Comparison of ENCODE assay signal across 8 cellular contexts in the genomic region with DNA sequence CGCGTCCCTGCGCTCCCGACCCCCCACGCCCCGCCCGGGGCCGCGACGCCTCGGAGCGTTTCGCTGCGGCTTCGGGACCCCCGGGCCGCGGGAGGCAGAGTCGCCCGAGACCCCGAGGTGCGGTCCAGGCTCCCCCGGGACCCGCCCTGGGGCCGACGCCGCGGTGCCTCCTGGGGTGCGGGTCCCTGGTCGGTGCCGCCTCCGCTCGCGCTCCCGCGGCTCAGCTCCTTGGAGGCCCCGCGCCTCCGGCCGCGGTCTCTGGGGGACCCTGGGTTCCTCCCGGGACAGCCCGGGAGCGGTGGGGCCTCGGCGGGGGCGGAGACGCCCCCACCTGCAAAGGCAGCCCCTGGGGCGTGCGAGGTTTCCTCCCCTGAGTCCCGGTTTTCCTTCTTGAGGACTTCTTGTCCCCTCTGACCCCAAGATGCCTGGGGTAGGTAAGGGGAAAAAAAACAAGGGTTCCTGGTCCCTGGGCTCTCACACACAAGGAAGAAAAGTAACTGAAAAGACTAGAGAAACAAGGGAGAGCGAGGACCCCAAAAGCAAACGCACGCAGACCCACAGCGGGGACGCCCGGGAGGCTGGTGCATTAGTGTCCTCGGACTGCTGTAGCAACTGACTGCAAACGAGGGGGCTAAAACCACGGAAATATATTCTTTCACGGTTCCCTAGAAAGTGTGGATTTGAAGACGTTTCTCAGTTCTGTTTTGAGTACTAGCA. TPM values are rescaled to one million over a fixed set of nuclear protein-coding genes. Genes with fewer than 3 reads are reported as not detected.
DNase-seq lines count a peak whose midpoint lies in the region; ATAC-seq and TF ChIP-seq lines count a peak whose summit lies in the region.

No MANE protein-coding gene starts in this region.

- H3K4me3 ChIP-seq in GM12875 (ENCODE audit: low read depth, low read length) (peak overlapping the region; percentile 54), astrocyte of the spinal cord (ENCODE audit: low read depth, low read length) (peak overlapping the region; percentile 75), right lobe of liver (peak overlapping the region; percentile 67 to 88 (median 82)), upper lobe of left lung (peak overlapping the region; percentile 81 to 99 (median 94))

- intact Hi-C loops in right lobe of liver (cut with DNase I), result no loop called here

- H3K27me3 ChIP-seq in right lobe of liver (no peaks in the 10 kb centered on the region), upper lobe of left lung (no peaks in the 10 kb centered on the region)

- peak; percentile 8 for ATAC-seq in HG03103 (IDR thresholded peaks at IDR 0.05; ENCODE audit: low read depth, unreplicated experiment)
- ATAC-seq in right lobe of liver, result no peak
- no peak for ATAC-seq in upper lobe of left lung (ENCODE audit: low FRiP score in 2 of 2)
- no peak for ATAC-seq in HG02970 (IDR thresholded peaks at IDR 0.05; ENCODE audit: low FRiP score, unreplicated experiment)
- no peak for ATAC-seq in GM19463 (IDR thresholded peaks at IDR 0.05; ENCODE audit: unreplicated experiment)

- TF ChIP-seq EP300 in upper lobe of left lung (IDR thresholded peaks at IDR 0.05), result no peak

- H3K36me3 ChIP-seq in right lobe of liver, result no peaks in the 10 kb centered on the region
- peaks cover 0 to 8% (median 0%) of the 10 kb centered on the region in 4 donors for H3K36me3 ChIP-seq in upper lobe of left lung

- no peak for TF ChIP-seq POLR2A in right lobe of liver (IDR thresholded peaks at IDR 0.05)
- TF ChIP-seq POLR2A in upper lobe of left lung (IDR thresholded peaks at IDR 0.05), result no peak

- in situ Hi-C loops in astrocyte of the spinal cord (cut with HindIII; ENCODE audit: low sequenced_read_pairs), result no loop called here

- H3K9me3 ChIP-seq in right lobe of liver, result peaks cover 0 to 4% (median 0%) of the 10 kb centered on the region in 4 donors
- peaks cover 0 to 22% (median 8%) of the 10 kb centered on the region in 4 donors for H3K9me3 ChIP-seq in upper lobe of left lung

- H3K4me1 ChIP-seq in right lobe of liver, result peaks cover 0 to 7% (median 0%) of the 10 kb centered on the region in 4 donors
- H3K4me1 ChIP-seq in upper lobe of left lung, result peaks cover 12 to 18% (median 14%) of the 10 kb centered on the region in 4 donors

- WGBS in right lobe of liver (ENCODE audit: insufficient coverage, low coverage, low lambda C conversion rate, missing lambda C conversion rate), result 7% methylated on average over 15 of the region's 62 CpGs
- 7 to 17% methylated on average over 15 to 34 of the region's 62 CpGs for WGBS in upper lobe of left lung, 2 donors

- H3K27ac ChIP-seq in right lobe of liver (peak overlapping the region in 1 of 3 donors; percentile 84), upper lobe of left lung (peak overlapping the region; percentile 88 to 96 (median 90))

- TF ChIP-seq CTCF in GM12875 (IDR thresholded peaks at IDR 0.05; ENCODE audit: borderline replicate concordance, insufficient read depth, low read depth, low read length), result no peak
- TF ChIP-seq CTCF in astrocyte of the spinal cord (IDR thresholded peaks at IDR 0.05; ENCODE audit: low read depth, low read length), result no peak
- TF ChIP-seq CTCF in right lobe of liver (IDR thresholded peaks at IDR 0.05), result no peak
- no peak for TF ChIP-seq CTCF in upper lobe of left lung (IDR thresholded peaks at IDR 0.05)

- DNase-seq in astrocyte of the spinal cord (ENCODE audit: low read depth, low spot score) (no peak), right lobe of liver (no peak), upper lobe of left lung (peak in 1 of 2 donors; percentile 89), HuH-7 (ENCODE audit: low spot score) (no peak)

RNA-seq across cellular contexts. Expression of gene ZNF555, which starts 0.7 kb away (rescaled TPM):
- total RNA-seq in right lobe of liver (1 to 10 TPM in 5 of 6 experiments, under 1 TPM in 1; 0.87 to 2.6 (median 2.1) TPM), upper lobe of left lung (1 to 10 TPM; 3.3 to 7.5 (median 5.8) TPM)

RNA-seq across cellular contexts. Expression of gene ZNF554, which starts 22.3 kb away (rescaled TPM):
- 1 to 10 TPM; 1.4 to 2.5 (median 1.9) TPM for total RNA-seq in right lobe of liver
- 10 to 100 TPM in 1 of 6 donors, 1 to 10 TPM in 5; 3.2 to 11.5 (median 6.7) TPM for total RNA-seq in upper lobe of left lung

RNA-seq across cellular contexts. Expression of gene ZNF556, which starts 25.1 kb away (rescaled TPM):
- total RNA-seq in right lobe of liver (not detected), upper lobe of left lung (not detected)

RNA-seq across cellular contexts. Expression of gene THOP1, which starts 56.7 kb away (rescaled TPM):
- total RNA-seq in right lobe of liver, result 10 to 100 TPM; 25.5 to 61.8 (median 33.0) TPM
- 10 to 100 TPM; 28.7 to 62.3 (median 43.1) TPM for total RNA-seq in upper lobe of left lung

RNA-seq across cellular contexts. Expression of gene ZNF57, which starts 58.7 kb away (rescaled TPM):
- total RNA-seq in right lobe of liver (1 to 10 TPM in 5 of 6 experiments, under 1 TPM in 1; 0.98 to 2.9 (median 1.7) TPM), upper lobe of left lung (1 to 10 TPM; 5.2 to 9.8 (median 6.1) TPM)
